In the genomic region with DNA sequence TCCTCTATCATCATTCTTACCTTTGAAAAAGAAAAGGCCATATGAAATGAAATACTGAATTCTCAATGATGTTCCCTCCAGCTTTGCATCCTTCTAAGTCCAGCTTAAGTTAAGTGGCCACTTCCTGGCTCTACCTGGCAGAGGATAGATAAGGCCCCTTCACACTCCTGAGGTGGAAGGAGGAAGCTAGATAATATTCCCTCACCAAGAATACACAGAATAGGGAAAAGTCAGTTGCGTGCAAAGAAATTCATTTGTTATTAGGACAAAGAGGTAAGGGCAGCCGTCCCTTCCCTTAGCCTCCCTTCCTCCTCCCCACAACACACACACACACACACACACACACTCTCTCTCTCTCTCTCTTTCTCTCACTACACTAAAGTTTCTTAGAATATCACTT, we compare ENCODE assay signal across 13 cellular contexts.
"Had no signal": no experiment of that assay in that cellular context is flagged by ENCODE, and none has a peak within 500 bp of the region (broad histone marks: within the 10 kb centered on the region; RNA-seq: fewer than 3 reads in every experiment).

No MANE protein-coding gene starts in this region.

- H3K27me3 Mint-ChIP-seq: activated naive CD8-positive, alpha-beta T cell treated with anti-CD3 and anti-CD28 coated beads, Interleukin-2, amount 50 U/mL, for 24 hours had no signal

- H3K27me3 ChIP-seq: foreskin keratinocyte, thyroid gland, uterus had no signal

- H3K36me3 Mint-ChIP-seq: natural killer cell had no signal

- H3K36me3 ChIP-seq: thyroid gland, uterus, WERI-Rb-1 had no signal

- H3K27ac ChIP-seq: foreskin keratinocyte, thyroid gland, uterus, WERI-Rb-1 had no signal

- H3K4me1 ChIP-seq: foreskin keratinocyte, uterus had no signal

- H3K27ac Mint-ChIP-seq: activated naive CD8-positive, alpha-beta T cell treated with anti-CD3 and anti-CD28 coated beads, Interleukin-2, amount 50 U/mL, for 24 hours; activated T-helper 1 cell treated with anti-CD3 and anti-CD28 coated beads, Interleukin-12 subunit alpha, Interleukin-12 subunit beta, Interleukin-2, Interleukin-4 antibody, amounts not matched to agents 30 ng/mL and 10 ng/mL and 1 ng/mL, durations not matched to agents 14 hours and 24 hours and 36 hours; natural killer cell had no signal

- ATAC-seq: activated naive CD8-positive, alpha-beta T cell treated with anti-CD3 and anti-CD28 coated beads, Interleukin-2, amount 50 U/mL, for 24 hours; foreskin keratinocyte; mucosa of descending colon; natural killer cell; right cardiac atrium had no signal

- DNase-seq: activated CD4-positive, alpha-beta T cell treated with anti-CD3 and anti-CD28 coated beads for 4 hours; activated naive CD4-positive, alpha-beta T cell; activated naive CD8-positive, alpha-beta T cell treated with anti-CD3 and anti-CD28 coated beads, Interleukin-2, amount 50 U/mL, for 24 hours; foreskin keratinocyte; mucosa of descending colon; natural killer cell; nucleus accumbens; right cardiac atrium; small intestine; thyroid gland; uterus; WERI-Rb-1 had no signal

- H3K9me3 ChIP-seq: mucosa of descending colon, thyroid gland, uterus had no signal

- H3K4me3 ChIP-seq: mucosa of descending colon, thyroid gland, uterus had no signal

- H3K4me3 Mint-ChIP-seq: activated naive CD8-positive, alpha-beta T cell treated with anti-CD3 and anti-CD28 coated beads, Interleukin-2, amount 50 U/mL, for 24 hours; activated T-helper 1 cell treated with anti-CD3 and anti-CD28 coated beads, Interleukin-12 subunit alpha, Interleukin-12 subunit beta, Interleukin-2, Interleukin-4 antibody, amounts not matched to agents 30 ng/mL and 10 ng/mL and 1 ng/mL, durations not matched to agents 14 hours and 24 hours and 36 hours; natural killer cell had no signal

- H3K9me3 Mint-ChIP-seq: activated naive CD8-positive, alpha-beta T cell treated with anti-CD3 and anti-CD28 coated beads, Interleukin-2, amount 50 U/mL, for 24 hours; activated T-helper 1 cell treated with anti-CD3 and anti-CD28 coated beads, Interleukin-12 subunit alpha, Interleukin-12 subunit beta, Interleukin-2, Interleukin-4 antibody, amounts not matched to agents 30 ng/mL and 10 ng/mL and 1 ng/mL, durations not matched to agents 14 hours and 24 hours and 36 hours; natural killer cell had no signal
